In the genomic region with DNA sequence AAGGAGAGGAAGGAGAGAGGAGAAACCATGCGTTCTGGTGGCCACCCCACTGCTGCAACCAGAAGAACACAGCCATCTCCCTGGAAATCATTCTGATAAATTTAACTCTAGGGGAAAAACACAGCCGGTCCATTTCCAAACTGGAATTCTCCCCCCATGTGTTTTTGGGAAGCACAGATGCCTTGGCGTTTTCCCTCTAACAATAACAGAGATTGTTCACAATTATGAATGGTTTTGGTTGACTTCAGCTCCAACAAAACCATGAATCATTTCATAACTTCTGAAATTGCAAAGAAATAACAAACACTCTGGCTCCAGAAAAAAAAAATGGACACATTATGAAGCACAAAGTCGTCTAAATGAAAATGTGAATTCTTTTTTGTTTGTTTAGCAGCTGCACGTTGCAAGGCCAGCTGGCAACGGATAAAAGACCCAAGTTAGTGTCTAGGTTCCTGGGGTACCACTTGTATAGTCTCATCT, we compare ENCODE assay signal across 27 cellular contexts. TPM values are rescaled to one million over a fixed set of nuclear protein-coding genes. Genes with fewer than 3 reads are reported as not detected.
A peak's percentile ranks its signal among the peaks of the same experiment; 100 is the strongest.
DNase-seq lines count a peak whose midpoint lies in the region; ATAC-seq and TF ChIP-seq lines count a peak whose summit lies in the region.
"Had no signal": no experiment of that assay in that cellular context is flagged by ENCODE, and none has a peak within 500 bp of the region (broad histone marks: within the 10 kb centered on the region; RNA-seq: fewer than 3 reads in every experiment).

No MANE protein-coding gene starts in this region.

- H3K79me1 ChIP-seq in trophoblast cell (ENCODE audit: low read length): no peaks in the 10 kb centered on the region

- H4K91ac ChIP-seq in trophoblast cell (ENCODE audit: low read depth, low read length): no peak overlapping the region

- no peak for ATAC-seq in HG02870 (IDR thresholded peaks at IDR 0.05; ENCODE audit: unreplicated experiment)
- no peak for ATAC-seq in activated CD4-positive, CD25-positive, alpha-beta regulatory T cell treated with anti-CD3 and anti-CD28 coated beads, Interleukin-2, amount 50 U/mL, for 24 hours
- ATAC-seq: activated T-cell treated with anti-CD3 and anti-CD28 coated beads, Interleukin-2, amount 50 U/mL, for 72 hours; HCT116; Panc1; stimulated activated naive B cell treated with anti-CD40 and anti-IgM and Interleukin-4, amounts not matched to agents 10 μg/mL and 1 μg/mL and 100 μg/mL, for 72 hours had no signal

- H4K8ac ChIP-seq in trophoblast cell (ENCODE audit: low read depth, low read length): no peak overlapping the region

- in situ Hi-C loops in astrocyte of the cerebellum (cut with HindIII; ENCODE audit: low sequenced_read_pairs): no loop called here

- no peak overlapping the region for H2AFZ ChIP-seq in trophoblast cell (ENCODE audit: insufficient read depth, low read length, poor library complexity)

- no peak for TF ChIP-seq POLR2A in testis (IDR thresholded peaks at IDR 0.05)

- no peak overlapping the region for H3K18ac ChIP-seq in trophoblast cell (ENCODE audit: low read length)

- no peak overlapping the region for H3K4me2 ChIP-seq in trophoblast cell (ENCODE audit: low read length)

- H2BK120ac ChIP-seq in trophoblast cell (ENCODE audit: insufficient read depth, low read length, poor library complexity): no peak overlapping the region

- TF ChIP-seq CTCF in astrocyte of the cerebellum (IDR thresholded peaks at IDR 0.05; ENCODE audit: low read depth, low read length, missing control alignments) (no peak), testis (IDR thresholded peaks at IDR 0.05) (no peak)

- no peak overlapping the region for H3K9ac ChIP-seq in trophoblast cell (ENCODE audit: low read length)

- no peak overlapping the region for H3K14ac ChIP-seq in trophoblast cell (ENCODE audit: low read length)

- H3K79me2 ChIP-seq in trophoblast cell (ENCODE audit: control insufficient read depth, insufficient read depth, low read length, poor library complexity): no peaks in the 10 kb centered on the region

- H3K27ac ChIP-seq in testis: no peak overlapping the region
- H3K27ac ChIP-seq in trophoblast cell (ENCODE audit: low read depth, low read length): no peak overlapping the region
- H3K27ac ChIP-seq: cardiac muscle cell, neutrophil, tibial nerve had no signal

- H3K27me3 ChIP-seq in testis (no peaks in the 10 kb centered on the region), trophoblast cell (ENCODE audit: insufficient read depth, low read length) (no peaks in the 10 kb centered on the region)
- H3K27me3 ChIP-seq: cardiac muscle cell, tibial nerve had no signal

- DNase-seq in astrocyte of the cerebellum (ENCODE audit: low read depth) (peak; percentile 6), foreskin melanocyte (peak; percentile 72), left kidney (ENCODE audit: low read depth, low spot score) (peak; percentile 20), testis (peak; percentile 25), trophoblast cell (no peak)
- DNase-seq: activated CD4-positive, alpha-beta T cell treated with anti-CD3 and anti-CD28 coated beads for 4 hours; activated naive CD4-positive, alpha-beta T cell treated with anti-CD3 and anti-CD28 coated beads for 36 hours; activated T-cell treated with anti-CD3 and anti-CD28 coated beads, Interleukin-2, amount 50 U/mL, for 72 hours; CD4-positive, alpha-beta T cell; DMS153; foreskin fibroblast; mammary epithelial cell; MV-4-11; NCI-H1694; NCI-H2171; NCI-H524 treated with DMSO at 0.1 percent for 48 hours; stimulated activated CD4-positive, alpha-beta T cell treated with anti-CD3 and anti-CD28 coated beads, Interleukin-4, amount 100 ng/mL, for 1 hour; stimulated activated naive B cell treated with anti-CD40 and anti-IgM and Interleukin-4, amounts not matched to agents 10 μg/mL and 1 μg/mL and 100 μg/mL, for 72 hours had no signal

- H3K36me3 ChIP-seq in testis (ENCODE audit: low read depth, missing control alignments) (no peaks in the 10 kb centered on the region), trophoblast cell (ENCODE audit: control insufficient read depth in 1 of 2, insufficient read depth in 2 of 2, low read length in 2 of 2) (no peaks in the 10 kb centered on the region)
- H3K36me3 ChIP-seq: cardiac muscle cell, neutrophil, tibial nerve had no signal

- no peak overlapping the region for H3K4ac ChIP-seq in trophoblast cell (ENCODE audit: low read depth, low read length)

- peaks cover 7% of the 10 kb centered on the region for H3K4me1 ChIP-seq in testis
- H3K4me1 ChIP-seq in trophoblast cell (ENCODE audit: control insufficient read depth in 1 of 2, insufficient read depth in 2 of 2, low read length in 2 of 2): peaks cover 3 to 12% of the 10 kb centered on the region in 2 experiments

- no peak overlapping the region for H2AK5ac ChIP-seq in trophoblast cell (ENCODE audit: low read length)

- H2BK5ac ChIP-seq in trophoblast cell (ENCODE audit: low read depth, low read length, poor library complexity): no peak overlapping the region

- H2BK12ac ChIP-seq in trophoblast cell (ENCODE audit: low read length): no peak overlapping the region

- H3K9me3 ChIP-seq in testis: no peaks in the 10 kb centered on the region
- H3K9me3 ChIP-seq in trophoblast cell (ENCODE audit: insufficient read depth, low read depth, low read length): no peaks in the 10 kb centered on the region
- H3K9me3 ChIP-seq: neutrophil, tibial nerve had no signal

- H3K4me3 ChIP-seq in astrocyte of the cerebellum (ENCODE audit: low read depth, low read length) (no peak overlapping the region), testis (no peak overlapping the region), trophoblast cell (ENCODE audit: low read depth, low read length) (no peak overlapping the region)
- H3K4me3 ChIP-seq: cardiac muscle cell, tibial nerve had no signal

- intact Hi-C loops in testis (cut with DNase I; ENCODE audit: low total_unique reads): no loop called here

- 53 to 57% methylated on average over 6 of the region's 6 CpGs for WGBS in testis, 2 donors
- WGBS in trophoblast cell (ENCODE audit: extremely low coverage, insufficient coverage, insufficient read length): no CpG with 5 or more reads among the region's 6 CpGs

- no peak overlapping the region for H3K23ac ChIP-seq in trophoblast cell (ENCODE audit: low read length)

- no peak overlapping the region for H4K12ac ChIP-seq in trophoblast cell (ENCODE audit: low read depth, low read length)

RNA-seq across cellular contexts. Expression of a gene that starts 46.2 kb away (rescaled TPM):
- 10 to 100 TPM; 28.6 to 33.3 TPM for total RNA-seq in testis
- 37.1 TPM for polyA plus RNA-seq in testis (ENCODE audit: insufficient read depth, low read depth, low replicate concordance)
- polyA plus RNA-seq in trophoblast cell (2013): 4.0 and 4.1 TPM in 2 replicates
- total RNA-seq: G401, myocyte had no signal

Comparison
In these comparisons a context has a peak if more than half of its experiments do, and no peak if none do; other contexts are left out.
1. DNase-seq: peak in astrocyte of the cerebellum (single experiment), foreskin melanocyte (single experiment), left kidney (single experiment) and testis (single experiment); none in trophoblast cell (0 of 2).